In the genomic region with DNA sequence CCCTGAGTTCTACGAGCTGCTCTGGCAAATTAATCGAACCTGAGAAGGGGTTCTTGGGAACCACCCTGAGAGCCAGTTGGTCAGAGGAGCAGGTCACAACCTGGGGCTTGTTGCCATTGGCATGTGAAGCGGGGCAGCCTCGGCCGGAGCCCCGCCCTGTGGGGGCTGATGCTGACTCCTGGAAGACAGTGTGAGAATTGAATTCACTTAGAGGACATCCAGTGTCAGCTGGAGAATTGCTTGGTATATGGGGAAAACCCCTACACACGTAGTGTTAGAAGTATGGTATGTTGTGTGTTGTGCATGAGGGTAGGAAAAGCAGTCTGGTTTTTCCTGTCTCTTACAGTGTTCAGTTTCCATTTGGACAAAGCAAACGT, we compare ENCODE assay signal across 9 cellular contexts. TPM values are rescaled to one million over a fixed set of nuclear protein-coding genes. Genes with fewer than 3 reads are reported as not detected.
A peak's percentile ranks its signal among the peaks of the same experiment; 100 is the strongest.
DNase-seq lines count a peak whose midpoint lies in the region; ATAC-seq, FAIRE-seq and TF ChIP-seq lines count a peak whose summit lies in the region.
"Had no signal": no experiment of that assay in that cellular context is flagged by ENCODE, and none has a peak within 500 bp of the region (broad histone marks: within the 10 kb centered on the region; RNA-seq: fewer than 3 reads in every experiment).

No MANE protein-coding gene starts in this region.

- no peak overlapping the region for H3K23ac ChIP-seq in neuronal stem cell (ENCODE audit: low read depth, low read length, poor library complexity)

- H3K9ac ChIP-seq in neuronal stem cell (ENCODE audit: low read depth, low read length, poor library complexity): no peak overlapping the region

- H3K18ac ChIP-seq in neuronal stem cell (ENCODE audit: low read length): peak overlapping the region; percentile 90

- H3K4me1 Mint-ChIP-seq in activated CD4-positive, alpha-beta T cell treated with anti-CD3 and anti-CD28 coated beads for 36 hours: peaks cover 56% of the 10 kb centered on the region

- no peak overlapping the region for H3K14ac ChIP-seq in neuronal stem cell (ENCODE audit: low read length)

- H3K4ac ChIP-seq in neuronal stem cell (ENCODE audit: low read length): no peak overlapping the region

- no peak overlapping the region for H3K4me3 Mint-ChIP-seq in activated CD4-positive, alpha-beta T cell treated with anti-CD3 and anti-CD28 coated beads for 36 hours

- TF ChIP-seq POLR2A in H54 (IDR thresholded peaks at IDR 0.05; ENCODE audit: low read depth, low read length): no peak

- no peak for ATAC-seq in activated CD4-positive, alpha-beta T cell treated with anti-CD3 and anti-CD28 coated beads for 36 hours
- ATAC-seq in HG03521 (IDR thresholded peaks at IDR 0.05; ENCODE audit: unreplicated experiment): peak; percentile 17

- H3K36me3 ChIP-seq in ectodermal cell (ENCODE audit: control insufficient read depth, insufficient read depth, low read length) (no peaks in the 10 kb centered on the region), neuronal stem cell (replicated peaks in 1 of 2; ENCODE audit: control insufficient read depth in 2 of 2, insufficient read depth in 2 of 2, low read length in 2 of 2) (no peaks in the 10 kb centered on the region)

- H3K79me1 ChIP-seq in neuronal stem cell (ENCODE audit: low read depth, low read length): no peaks in the 10 kb centered on the region

- no peak overlapping the region for H2BK5ac ChIP-seq in neuronal stem cell (ENCODE audit: low read length)

- FAIRE-seq in H54 (lab: Jason Lieb, UNC): no peak
- FAIRE-seq: TTC549 had no signal

- peak overlapping the region; percentile 46 for H3K4me2 ChIP-seq in neuronal stem cell (ENCODE audit: insufficient read depth, low read length, poor library complexity, severe bottlenecking)

- CTCF ChIA-PET in activated CD4-positive, alpha-beta T cell treated with anti-CD3 and anti-CD28 coated beads for 36 hours (lab: Charles Lee): interaction anchor here (0.7 kb wide), 1 partner anchor 187 kb away, joined by 3 read pairs; no protein-coding TSS in a partner anchor

- POLR2A ChIA-PET in activated CD4-positive, alpha-beta T cell treated with anti-CD3 and anti-CD28 coated beads for 36 hours (lab: Charles Lee): no interaction called here

- H2BK15ac ChIP-seq in neuronal stem cell (ENCODE audit: low read length): peak overlapping the region; percentile 77

- intact Hi-C loops in activated CD4-positive, alpha-beta T cell treated with anti-CD3 and anti-CD28 coated beads for 36 hours (cut with DNase I, micrococcal nuclease): loop anchor here (5.0 to 10.0 kb wide), 6 partner anchors 33 to 380 kb away; no protein-coding TSS in a partner anchor

- peak overlapping the region; percentile 34 for H3K4me3 ChIP-seq in ectodermal cell (ENCODE audit: insufficient read depth, low read depth, low read length)
- H3K4me3 ChIP-seq in neuronal stem cell (ENCODE audit: low read length in 2 of 2): no peak overlapping the region

- no peak overlapping the region for H4K8ac ChIP-seq in neuronal stem cell (ENCODE audit: low read depth, low read length)

- peaks cover 50% of the 10 kb centered on the region for H3K36me3 Mint-ChIP-seq in activated CD4-positive, alpha-beta T cell treated with anti-CD3 and anti-CD28 coated beads for 36 hours (ENCODE audit: low read depth)

- H3K4me1 ChIP-seq in ectodermal cell (ENCODE audit: control insufficient read depth, insufficient read depth, low read length) (peaks cover 28% of the 10 kb centered on the region), neuronal stem cell (ENCODE audit: control insufficient read depth in 2 of 2, insufficient read depth in 1 of 2, low read depth in 1 of 2, low read length in 2 of 2) (peaks cover 14 to 16% of the 10 kb centered on the region in 2 donors)

- H3K27ac ChIP-seq in ectodermal cell (ENCODE audit: insufficient read depth, low read depth, low read length, poor library complexity, severe bottlenecking): no peak overlapping the region
- H3K27ac ChIP-seq in neuronal stem cell (replicated peaks; ENCODE audit: low read length): peak overlapping the region; percentile 60

- no peak overlapping the region for H2AK5ac ChIP-seq in neuronal stem cell (ENCODE audit: low read depth, low read length)

- no peaks in the 10 kb centered on the region for H3K27me3 Mint-ChIP-seq in activated CD4-positive, alpha-beta T cell treated with anti-CD3 and anti-CD28 coated beads for 36 hours

- no peak overlapping the region for H2BK12ac ChIP-seq in neuronal stem cell (ENCODE audit: low read length)

- H3K27me3 ChIP-seq in ectodermal cell (ENCODE audit: control insufficient read depth, insufficient read depth, low read length, poor library complexity, severe bottlenecking) (no peaks in the 10 kb centered on the region), neuronal stem cell (ENCODE audit: control insufficient read depth in 3 of 3, insufficient read depth in 3 of 3, low read depth in 1 of 3, low read length in 3 of 3) (peaks cover 0 to 52% (median 0%) of the 10 kb centered on the region in 3 experiments)

- no peak overlapping the region for H4K91ac ChIP-seq in neuronal stem cell (ENCODE audit: low read depth, low read length, poor library complexity)

- WGBS in ectodermal cell, 2 experiments: 29 to 39% methylated on average over 7 to 8 of the region's 8 CpGs
- no CpG with 5 or more reads among the region's 8 CpGs for WGBS in neuronal stem cell (ENCODE audit: extremely low coverage in 2 of 2, insufficient read length in 2 of 2, insufficient replicate concordance in 1 of 2), 2 donors

- DNase-seq in activated CD4-positive, alpha-beta T cell treated with anti-CD3 and anti-CD28 coated beads for 36 hours: no peak
- DNase-seq in activated CD4-positive, alpha-beta T cell treated with anti-CD3 and anti-CD28 coated beads for 48 hours: no peak
- DNase-seq in neuronal stem cell (ENCODE audit: low spot score) (no peak), hepatic stellate cell (ENCODE audit: low spot score) (no peak), NCI-H510A treated with DMSO at 0.1 percent for 48 hours (lab: John Stamatoyannopoulos, UW) (no peak), H54 (ENCODE audit: insufficient read length, low spot score) (no peak)

- peak overlapping the region; percentile 3 for H3K27ac Mint-ChIP-seq in activated CD4-positive, alpha-beta T cell treated with anti-CD3 and anti-CD28 coated beads for 36 hours

- H3K9me3 Mint-ChIP-seq in activated CD4-positive, alpha-beta T cell treated with anti-CD3 and anti-CD28 coated beads for 36 hours (ENCODE audit: low read depth): no peaks in the 10 kb centered on the region

- H3K9me3 ChIP-seq in ectodermal cell (ENCODE audit: control insufficient read depth, low read length) (no peaks in the 10 kb centered on the region), neuronal stem cell (replicated peaks in 1 of 2; ENCODE audit: control insufficient read depth in 2 of 2, insufficient read depth in 1 of 2, low read depth in 1 of 2, low read length in 2 of 2) (no peaks in the 10 kb centered on the region)

- H2BK120ac ChIP-seq in neuronal stem cell (ENCODE audit: low read depth, low read length): no peak overlapping the region

- peak overlapping the region; percentile 67 for H2AFZ ChIP-seq in neuronal stem cell (ENCODE audit: low read length)

RNA-seq across cellular contexts. Expression of gene SLC37A1, which starts 11.6 kb away (rescaled TPM):
- total RNA-seq in activated CD4-positive, alpha-beta T cell treated with anti-CD3 and anti-CD28 coated beads for 36 hours: 10 to 100 TPM; 18.2 to 19.3 TPM
- polyA plus RNA-seq in ectodermal cell (2013, experiment 1 of 4): 6.5 TPM
- 6.4 TPM for polyA plus RNA-seq in ectodermal cell (2013, experiment 2 of 4)
- 4.0 TPM for polyA plus RNA-seq in ectodermal cell (2013, experiment 3 of 4)
- polyA plus RNA-seq in ectodermal cell (2013, experiment 4 of 4): 5.3 TPM
- polyA plus RNA-seq in neuronal stem cell (2013, experiment 1 of 2): 9.1 TPM
- 8.5 TPM for polyA plus RNA-seq in neuronal stem cell (2013, experiment 2 of 2)

RNA-seq across cellular contexts. Expression of gene RSPH1, which starts 29.2 kb away (rescaled TPM):
- total RNA-seq in activated CD4-positive, alpha-beta T cell treated with anti-CD3 and anti-CD28 coated beads for 36 hours: under 1 TPM; 0.21 to 0.34 TPM
- polyA plus RNA-seq in ectodermal cell (2013, experiment 1 of 4): 1.1 TPM
- 1.3 TPM for polyA plus RNA-seq in ectodermal cell (2013, experiment 2 of 4)
- polyA plus RNA-seq in ectodermal cell (2013, experiment 3 of 4): 1.1 TPM
- polyA plus RNA-seq in ectodermal cell (2013, experiment 4 of 4): 0.89 TPM
- polyA plus RNA-seq in neuronal stem cell (2013, experiment 1 of 2): 0.82 TPM
- polyA plus RNA-seq in neuronal stem cell (2013, experiment 2 of 2): 0.89 TPM
